Comparison of ENCODE assay signal across 18 cellular contexts in the genomic region with DNA sequence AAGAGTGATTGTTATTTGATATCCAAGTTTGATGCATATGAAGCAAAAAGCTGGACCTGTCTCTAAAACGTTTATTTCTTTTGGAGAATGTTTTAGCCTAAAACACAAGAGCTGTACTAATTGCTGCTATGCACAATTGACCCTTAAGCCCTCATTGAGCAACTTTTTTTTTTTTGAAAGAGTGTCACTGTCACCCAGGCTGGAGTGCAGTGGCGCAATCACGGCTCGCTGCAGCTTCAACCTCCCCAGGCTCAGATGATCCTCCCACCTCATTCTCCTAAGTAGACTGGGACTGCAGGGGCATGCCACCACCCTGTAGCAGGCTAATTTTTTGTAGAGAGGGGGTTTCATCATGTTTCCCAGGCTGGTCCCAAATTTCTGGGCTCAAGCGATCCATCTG.
DNase-seq lines count a peak whose midpoint lies in the region; ATAC-seq, FAIRE-seq and TF ChIP-seq lines count a peak whose summit lies in the region.
"Had no signal": no experiment of that assay in that cellular context is flagged by ENCODE, and none has a peak within 500 bp of the region (broad histone marks: within the 10 kb centered on the region; RNA-seq: fewer than 3 reads in every experiment).

No MANE protein-coding gene starts in this region.

- peaks cover 24% of the 10 kb centered on the region for H3K4me1 ChIP-seq in HepG2 (ENCODE audit: insufficient read depth, low read length)
- H3K4me1 ChIP-seq: Caco-2 had no signal

- no peak for TF ChIP-seq POLR2A in HepG2 (IDR thresholded peaks at IDR 0.05; ENCODE audit: insufficient read depth in 1 of 2, low read depth in 2 of 2, low read length in 2 of 2)

- no TSS peak for BruUV-seq in HepG2 (replicated peaks; lab: Mats Ljungman, UMichigan)

- TF ChIP-seq RAD21 in HepG2 (CRISPR knock-in tag; IDR thresholded peaks at IDR 0.05) = no peak

- WGBS in HepG2 (ENCODE audit: low lambda C conversion rate) = 40% methylated on average over 5 of the region's 5 CpGs

- TF ChIP-seq EP300 in HepG2 (IDR thresholded peaks at IDR 0.05; ENCODE audit: low read depth in 2 of 2, low read length in 2 of 2) = peak in 1 of 2 experiments; percentile 25; a peak in 1 of 4 replicates
- no peak for TF ChIP-seq EP300 in HepG2 (CRISPR knock-in tag; IDR thresholded peaks at IDR 0.05; ENCODE audit: borderline replicate concordance)

- peak overlapping the region; percentile 19 for H3K27ac ChIP-seq in HepG2 (ENCODE audit: extremely low read length, insufficient read depth, low read length)
- H3K27ac ChIP-seq: C4-2B had no signal

- no peak overlapping the region for H2AFZ ChIP-seq in HepG2 (ENCODE audit: low read length)

- intact Hi-C loops in HepG2 (cut with micrococcal nuclease; ENCODE audit: unreplicated experiment) = no loop called here

- peak; percentile 84 for ATAC-seq in HepG2
- ATAC-seq: SK-N-SH treated with all-trans-retinoic acid at 6 μM for 48 hours, T-helper 17 cell had no signal

- H3K9me3 ChIP-seq in HepG2 (ENCODE audit: low read length) = no peaks in the 10 kb centered on the region
- H3K9me3 ChIP-seq: Caco-2 had no signal

- DNase-seq in SKM-1 treated with dmso at 0.1 percent for 144 hours (lab: John Stamatoyannopoulos, UW; ENCODE audit: unreplicated experiment) (peak; percentile 40), SKM-1 (lab: John Stamatoyannopoulos, UW; ENCODE audit: unreplicated experiment) (no peak), NOMO-1 treated with dmso at 0.1 percent for 144 hours (lab: John Stamatoyannopoulos, UW; ENCODE audit: unreplicated experiment) (peak; percentile 61), HepG2 (ENCODE audit: low spot score) (peak; percentile 46), DMS53 (lab: John Stamatoyannopoulos, UW) (no peak), HEK293T (ENCODE audit: extremely low spot score) (no peak)
- no peak for DNase-seq in stimulated activated CD8-positive, alpha-beta memory T cell treated with anti-CD3 and anti-CD28 coated beads, Interleukin-4, amount 100 ng/mL, for 48 hours
- no peak for DNase-seq in stimulated activated CD4-positive, alpha-beta T cell treated with anti-CD3 and anti-CD28 coated beads, Interleukin-12 subunit alpha, Interleukin-12 subunit beta, amount 100 ng/mL, for 4 hours
- DNase-seq: Caco-2, HCEC 1CT, KG1, NCI-H1930, NCI-H510A treated with DMSO at 0.1 percent for 48 hours, T-helper 17 cell had no signal

- H3K4me3 ChIP-seq in HepG2 (replicated peaks in 1 of 3; ENCODE audit: insufficient read depth in 1 of 3, low read depth in 2 of 3, low read length in 3 of 3) = no peak overlapping the region

- H3K9ac ChIP-seq in HepG2 (ENCODE audit: insufficient read depth, low read depth, low read length) = no peak overlapping the region

- no peaks in the 10 kb centered on the region for H3K79me2 ChIP-seq in HepG2 (ENCODE audit: insufficient read depth, low read length)

- FAIRE-seq in HepG2 (lab: Jason Lieb, UNC) = peak; percentile 88
- FAIRE-seq: GM12892, HTR-8/SVneo had no signal

- CTCF ChIA-PET in HepG2 (lab: Yijun Ruan, JAX; ENCODE audit: low intra/inter-chr PET ratio, low total read pairs) (no interaction called here), HEK293T (lab: Yijun Ruan, JAX) (no interaction called here)

- POLR2A ChIA-PET in HepG2 (lab: Yijun Ruan, JAX) = no interaction called here
- POLR2A ChIA-PET in HEK293T (lab: Yijun Ruan, JAX) = interaction anchor here (1.3 kb wide), 1 partner anchor 24 kb away, joined by 4 read pairs; no protein-coding TSS in a partner anchor

- no peak for TF ChIP-seq CTCF in HepG2 (CRISPR knock-in tag; IDR thresholded peaks at IDR 0.05)

- H3K27me3 ChIP-seq in HepG2 (ENCODE audit: control insufficient read depth in 1 of 2, insufficient read depth in 2 of 2, low read length in 2 of 2) = no peaks in the 10 kb centered on the region

- in situ Hi-C loops in HepG2 (cut with HindIII; ENCODE audit: extremely low pct_ligation_motif_present, low pct_unique_long_range_greater_than_20kb) = no loop called here

- H3K4me2 ChIP-seq in HepG2 (ENCODE audit: low read depth, low read length) = no peak overlapping the region; the same call in 1 of the 2 replicates

- H4K20me1 ChIP-seq in HepG2 (ENCODE audit: insufficient read depth, low read length) = no peaks in the 10 kb centered on the region

- H3K36me3 ChIP-seq in HepG2 (replicated peaks in 1 of 2; ENCODE audit: control insufficient read depth in 1 of 2, insufficient read depth in 2 of 2, low read length in 2 of 2) = peaks cover 21 to 57% of the 10 kb centered on the region in 2 experiments

TF ChIP-seq in HepG2, 621 proteins besides CTCF, POLR2A, EP300 and RAD21 (continues in another document):
- peak; percentile 40 for TF ChIP-seq TEAD3 (CRISPR knock-in tag; optimal IDR thresholded peaks at IDR 0.05; ENCODE audit: borderline replicate concordance)
- TF ChIP-seq FOSL2 (CRISPR knock-in tag; IDR thresholded peaks at IDR 0.05) = peak; percentile 63
- TF ChIP-seq HNF4A (CRISPR knock-in tag; IDR thresholded peaks at IDR 0.05) = peak; percentile 65
- TF ChIP-seq PITX1 (CRISPR knock-in tag; IDR thresholded peaks at IDR 0.05) = peak; percentile 60; the same call in 1 of the 2 replicates
- TF ChIP-seq, protein P1, sequence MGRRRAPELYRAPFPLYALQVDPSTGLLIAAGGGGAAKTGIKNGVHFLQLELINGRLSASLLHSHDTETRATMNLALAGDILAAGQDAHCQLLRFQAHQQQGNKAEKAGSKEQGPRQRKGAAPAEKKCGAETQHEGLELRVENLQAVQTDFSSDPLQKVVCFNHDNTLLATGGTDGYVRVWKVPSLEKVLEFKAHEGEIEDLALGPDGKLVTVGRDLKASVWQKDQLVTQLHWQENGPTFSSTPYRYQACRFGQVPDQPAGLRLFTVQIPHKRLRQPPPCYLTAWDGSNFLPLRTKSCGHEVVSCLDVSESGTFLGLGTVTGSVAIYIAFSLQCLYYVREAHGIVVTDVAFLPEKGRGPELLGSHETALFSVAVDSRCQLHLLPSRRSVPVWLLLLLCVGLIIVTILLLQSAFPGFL (CRISPR knock-in tag; IDR thresholded peaks at IDR 0.05) = no peak
- TF ChIP-seq LCORL (IDR thresholded peaks at IDR 0.05) = no peak
- peak; percentile 89 for TF ChIP-seq LCORL (CRISPR knock-in tag; IDR thresholded peaks at IDR 0.05)
- peak; percentile 29; the same call in 1 of the 2 replicates for TF ChIP-seq ZNF501 (CRISPR knock-in tag; IDR thresholded peaks at IDR 0.05)

TF ChIP-seq in HEK293T, 16 proteins besides CTCF, POLR2A, EP300 and RAD21:
- TF ChIP-seq ZNF384 (IDR thresholded peaks at IDR 0.05) (no peak), FOXM1 (IDR thresholded peaks at IDR 0.05; ENCODE audit: borderline replicate concordance) (no peak), FOXA1 (IDR thresholded peaks at IDR 0.05) (no peak), TARDBP (IDR thresholded peaks at IDR 0.05) (no peak), L3MBTL2 (conservative IDR thresholded peaks at IDR 0.05) (no peak), ELF4 (IDR thresholded peaks at IDR 0.05) (no peak), HDGF (IDR thresholded peaks at IDR 0.05; ENCODE audit: borderline replicate concordance) (no peak), CTBP1 (IDR thresholded peaks at IDR 0.05; ENCODE audit: borderline replicate concordance) (no peak)
TF ChIP-seq in HEK293T: peak in this region for 0.

Comparison
In these comparisons a context has a peak if more than half of its experiments do, and no peak if none do; other contexts are left out.
1. DNase-seq: peak in SKM-1 treated with dmso at 0.1 percent for 144 hours (single experiment), NOMO-1 treated with dmso at 0.1 percent for 144 hours (single experiment) and HepG2 (single experiment); none in SKM-1 (single experiment), DMS53 (single experiment), stimulated activated CD8-positive, alpha-beta memory T cell treated with anti-CD3 and anti-CD28 coated beads, Interleukin-4, amount 100 ng/mL, for 48 hours (single experiment), stimulated activated CD4-positive, alpha-beta T cell treated with anti-CD3 and anti-CD28 coated beads, Interleukin-12 subunit alpha, Interleukin-12 subunit beta, amount 100 ng/mL, for 4 hours (single experiment) and HEK293T (single experiment).